Comparison of ENCODE assay signal across 23 cellular contexts in the genomic region with DNA sequence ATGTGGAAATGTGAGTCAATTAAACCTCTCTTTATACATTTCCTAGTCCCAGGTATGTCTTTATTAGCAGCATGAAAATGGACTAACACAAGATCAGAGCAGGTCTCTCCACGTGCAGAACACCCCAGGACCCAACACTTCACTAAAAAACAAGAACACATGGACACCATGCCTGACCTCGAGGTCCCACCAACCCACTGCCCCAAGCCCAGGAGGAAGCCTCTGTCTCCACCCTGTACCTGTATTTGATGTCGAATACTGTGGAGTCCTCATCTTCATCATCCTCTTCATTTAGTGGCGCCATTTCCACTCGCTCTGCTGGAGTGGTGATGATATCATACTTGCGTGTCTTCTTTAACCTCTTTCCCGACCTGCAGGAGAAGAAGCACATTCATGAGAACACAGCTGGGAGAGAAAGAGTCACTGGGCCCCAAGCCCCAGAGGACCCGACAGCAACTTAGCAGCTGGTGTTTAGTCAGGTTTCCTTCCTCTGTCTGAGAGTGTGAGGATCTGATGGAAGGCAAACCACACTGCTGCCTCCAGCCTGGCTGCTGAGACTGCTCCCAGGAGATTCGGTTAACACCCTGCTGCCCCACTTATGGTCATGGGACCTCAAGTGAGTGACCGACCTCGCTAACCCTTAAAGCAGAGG. TPM values are rescaled to one million over a fixed set of nuclear protein-coding genes. Genes with fewer than 3 reads are reported as not detected.
A peak's percentile ranks its signal among the peaks of the same experiment; 100 is the strongest.
DNase-seq lines count a peak whose midpoint lies in the region; ATAC-seq, FAIRE-seq and TF ChIP-seq lines count a peak whose summit lies in the region.
"Had no signal": no experiment of that assay in that cellular context is flagged by ENCODE, and none has a peak within 500 bp of the region (broad histone marks: within the 10 kb centered on the region; RNA-seq: fewer than 3 reads in every experiment).

No MANE protein-coding gene starts in this region.

- H3K27ac ChIP-seq in IMR-90 (ENCODE audit: insufficient read depth, low read length) (no peak overlapping the region), SJCRH30 (no peak overlapping the region), spleen (no peak overlapping the region)
- H3K27ac ChIP-seq: cardiac muscle cell, epithelial cell of prostate, foreskin keratinocyte, ovary, upper lobe of left lung had no signal

- TF ChIP-seq POLR2A in IMR-90 (IDR thresholded peaks at IDR 0.05; ENCODE audit: low read depth, low read length) (no peak), spleen (IDR thresholded peaks at IDR 0.05) (no peak)

- dilution Hi-C loops in IMR-90 (cut with HindIII; ENCODE audit: low sequenced_read_pairs, unreplicated experiment): no loop called here

- H4K91ac ChIP-seq in IMR-90 (ENCODE audit: insufficient read depth, low read depth, low read length): no peak overlapping the region

- CTCF ChIA-PET in IMR-90 (lab: Yijun Ruan, JAX): no interaction called here

- DNase-seq in cardiac septum (ENCODE audit: low spot score): peak; percentile 35
- no peak for DNase-seq in Right ventricle myocardium inferior (ENCODE audit: missing footprints)
- no peak for DNase-seq in IMR-90
- peak; percentile 72 to 85 for DNase-seq in SJCRH30
- peak; percentile 25 for DNase-seq in spleen
- no peak for DNase-seq in HFFc6
- no peak for DNase-seq in iPS-NIHi11 (ENCODE audit: low spot score)
- no peak for DNase-seq in HTR-8/SVneo (ENCODE audit: insufficient read length, low spot score)
- DNase-seq: activated CD4-positive, alpha-beta T cell treated with anti-CD3 and anti-CD28 coated beads, Interleukin-2, amount 50 U/mL, for 4 hours; amniotic stem cell; foreskin keratinocyte; hypothalamus; kidney; NCI-H1694 treated with DMSO at 0.1 percent for 48 hours; NCI-H510A treated with DMSO at 0.1 percent for 48 hours; ovary; upper lobe of left lung had no signal

- H2AK9ac ChIP-seq in IMR-90 (replicated peaks; ENCODE audit: low read depth, low read length, poor library complexity): peak overlapping the region; percentile 82

- H3K36me3 ChIP-seq in IMR-90 (ENCODE audit: control insufficient read depth, insufficient read depth, low read length) (no peaks in the 10 kb centered on the region), SJCRH30 (no peaks in the 10 kb centered on the region), spleen (peaks cover 0 to 9% (median 0%) of the 10 kb centered on the region in 6 donors)
- H3K36me3 ChIP-seq: ovary had no signal

- H3K27me3 Mint-ChIP-seq in HFFc6 (ENCODE audit: insufficient read depth): peaks cover 3% of the 10 kb centered on the region; the same call in 1 of the 2 replicates

- TF ChIP-seq CTCF in IMR-90 (conservative IDR thresholded peaks at IDR 0.05; ENCODE audit: low read depth, low read length) (no peak), spleen (IDR thresholded peaks at IDR 0.05 in 8 of 11, conservative IDR thresholded peaks at IDR 0.05 in 3 of 11) (no peak), HFFc6 (IDR thresholded peaks at IDR 0.05) (no peak)

- no peak overlapping the region for H3K4me2 ChIP-seq in IMR-90 (ENCODE audit: low read depth, low read length)

- WGBS in IMR-90 (ENCODE audit: extremely low coverage in 2 of 2, insufficient read length in 1 of 2), 2 experiments: no CpG with 5 or more reads among the region's 11 CpGs
- 64 to 78% (median 72%) methylated on average over 11 of the region's 11 CpGs for WGBS in spleen, 5 donors

- H3K27ac Mint-ChIP-seq in HFFc6: no peak overlapping the region
- H3K27ac Mint-ChIP-seq: activated T-cell treated with anti-CD3 and anti-CD28 coated beads, Interleukin-2, amount 50 U/mL, for 72 hours had no signal

- H3K4me1 ChIP-seq in IMR-90 (ENCODE audit: control insufficient read depth, insufficient read depth, low read length) (no peaks in the 10 kb centered on the region), SJCRH30 (peaks cover 13% of the 10 kb centered on the region), spleen (peaks cover 0 to 2% (median 0%) of the 10 kb centered on the region in 6 donors)
- H3K4me1 ChIP-seq: foreskin keratinocyte had no signal

- POLR2A ChIA-PET in IMR-90 (lab: Charles Lee; ENCODE audit: unreplicated experiment): no interaction called here

- no peak overlapping the region for H2AK5ac ChIP-seq in IMR-90 (ENCODE audit: low read depth, low read length)

- H3K79me1 ChIP-seq in IMR-90 (ENCODE audit: low read depth in 1 of 2, low read length in 2 of 2): no peaks in the 10 kb centered on the region

- H3K9me3 ChIP-seq in IMR-90 (ENCODE audit: control insufficient read depth, insufficient read depth, low read length): no peaks in the 10 kb centered on the region
- H3K9me3 ChIP-seq in SJCRH30 (replicated peaks): no peaks in the 10 kb centered on the region
- no peaks in the 10 kb centered on the region for H3K9me3 ChIP-seq in spleen
- H3K9me3 ChIP-seq: ovary, upper lobe of left lung had no signal

- FAIRE-seq in HTR-8/SVneo (lab: Jason Lieb, UNC): no peak
- FAIRE-seq: H1 had no signal

- H2BK15ac ChIP-seq in IMR-90 (ENCODE audit: low read depth, low read length): no peak overlapping the region

- H3K9ac ChIP-seq in IMR-90 (ENCODE audit: low read depth, low read length): no peak overlapping the region

- H4K8ac ChIP-seq in IMR-90 (ENCODE audit: low read depth in 2 of 2, low read length in 2 of 2): no peak overlapping the region

- in situ Hi-C loops in IMR-90 (cut with MboI; ENCODE audit: low sequenced_read_pairs): no loop called here

- no peak overlapping the region for H3K4me3 ChIP-seq in IMR-90 (ENCODE audit: insufficient read depth, low read depth, low read length)
- no peak overlapping the region for H3K4me3 ChIP-seq in SJCRH30
- H3K4me3 ChIP-seq in spleen: no peak overlapping the region
- H3K4me3 ChIP-seq: cardiac muscle cell, lung, ovary, upper lobe of left lung had no signal

- no peak overlapping the region for H3K56ac ChIP-seq in IMR-90 (ENCODE audit: extremely low read depth, insufficient read depth, low read length)

- H3K9me3 Mint-ChIP-seq in HFFc6: peaks cover 9% of the 10 kb centered on the region
- H3K9me3 Mint-ChIP-seq: activated T-cell treated with anti-CD3 and anti-CD28 coated beads, Interleukin-2, amount 50 U/mL, for 72 hours had no signal

- H3K27me3 ChIP-seq in IMR-90 (ENCODE audit: control insufficient read depth, insufficient read depth, low read length): no peaks in the 10 kb centered on the region; the same call in 1 of the 2 replicates
- no peaks in the 10 kb centered on the region for H3K27me3 ChIP-seq in SJCRH30
- H3K27me3 ChIP-seq in spleen (replicated peaks in 1 of 7): peaks cover 0 to 6% (median 0%) of the 10 kb centered on the region in 7 donors
- H3K27me3 ChIP-seq: cardiac muscle cell, foreskin keratinocyte, ovary, upper lobe of left lung had no signal

- H4K5ac ChIP-seq in IMR-90 (ENCODE audit: low read depth, low read length): no peak overlapping the region

- H3K4ac ChIP-seq in IMR-90 (ENCODE audit: low read depth, low read length): no peak overlapping the region

- intact Hi-C loops in cardiac septum (cut with DNase I): no loop called here
- intact Hi-C loops in Right ventricle myocardium inferior (cut with DNase I): no loop called here
- intact Hi-C loops in IMR-90 (cut with micrococcal nuclease): no loop called here
- intact Hi-C loops in spleen (cut with DNase I; ENCODE audit: low total_unique reads): no loop called here

- no peaks in the 10 kb centered on the region for H4K20me1 ChIP-seq in IMR-90 (ENCODE audit: insufficient read depth, low read length)

- no peak for TF ChIP-seq RAD21 in IMR-90 (IDR thresholded peaks at IDR 0.05; ENCODE audit: low read length)

- no TSS peak for BruUV-seq in IMR-90 (replicated peaks; lab: Mats Ljungman, UMichigan)

- no peaks in the 10 kb centered on the region for H3K9me1 ChIP-seq in IMR-90 (ENCODE audit: insufficient read depth, low read length)

- no peak overlapping the region for H3K23ac ChIP-seq in IMR-90 (ENCODE audit: low read depth, low read length)

- no peak overlapping the region for H2AFZ ChIP-seq in IMR-90 (replicated peaks; ENCODE audit: low read length, poor library complexity)

- H3K14ac ChIP-seq in IMR-90 (replicated peaks; ENCODE audit: low read depth, low read length): no peak overlapping the region

- no peak overlapping the region for H3K4me3 Mint-ChIP-seq in HFFc6
- H3K4me3 Mint-ChIP-seq: activated T-cell treated with anti-CD3 and anti-CD28 coated beads, Interleukin-2, amount 50 U/mL, for 72 hours had no signal

- H2BK120ac ChIP-seq in IMR-90 (ENCODE audit: low read depth, low read length): no peak overlapping the region

- H3K36me3 Mint-ChIP-seq in HFFc6 (ENCODE audit: low read depth): no peaks in the 10 kb centered on the region

- no peak overlapping the region for H3K18ac ChIP-seq in IMR-90 (ENCODE audit: low read depth, low read length)

- H3K4me1 Mint-ChIP-seq in HFFc6 (ENCODE audit: low read depth): peaks cover 15% of the 10 kb centered on the region

- no peak for ATAC-seq in Right ventricle myocardium inferior
- no peak for ATAC-seq in IMR-90 (ENCODE audit: low read depth)
- ATAC-seq: sciatic nerve had no signal

- H2BK20ac ChIP-seq in IMR-90 (ENCODE audit: low read depth, low read length): no peak overlapping the region

- H2BK5ac ChIP-seq in IMR-90 (ENCODE audit: low read depth, low read length, poor library complexity, severe bottlenecking): no peak overlapping the region

TF ChIP-seq in IMR-90, 13 proteins besides CTCF, POLR2A, EP300 and RAD21 (continues in another document):
- TF ChIP-seq FOS (IDR thresholded peaks at IDR 0.05; ENCODE audit: low read depth, low read length): no peak
- no peak for TF ChIP-seq BHLHE40 (IDR thresholded peaks at IDR 0.05; ENCODE audit: low read depth, low read length)
- no peak for TF ChIP-seq SMC3 (IDR thresholded peaks at IDR 0.05; ENCODE audit: low read depth, low read length)
- no peak for TF ChIP-seq CEBPB (IDR thresholded peaks at IDR 0.05; ENCODE audit: low read depth, low read length)
- TF ChIP-seq MAFK (IDR thresholded peaks at IDR 0.05; ENCODE audit: low read depth, low read length): no peak
- TF ChIP-seq CHD1 (IDR thresholded peaks at IDR 0.05; ENCODE audit: low read depth, low read length): no peak
- no peak for TF ChIP-seq MAZ (IDR thresholded peaks at IDR 0.05; ENCODE audit: borderline replicate concordance, low read depth, low read length)

RNA-seq across cellular contexts. Expression of gene FAM174B, which starts 25.5 kb away (rescaled TPM):
- total RNA-seq in cardiac septum (6.5 TPM), Right ventricle myocardium inferior (13.0 TPM), IMR-90 (2012; rRNA removed) (0.18 and 0.56 TPM in 2 replicates), spleen (10 to 100 TPM in 4 of 7 donors, 1 to 10 TPM in 3; 7.4 to 17.9 (median 11.2) TPM)
- polyA plus RNA-seq in IMR-90 (2012; rRNA removed) (0.56 and 0.99 TPM in 2 replicates), spleen (1 to 10 TPM; 2.1 to 4.8 (median 3.9) TPM)
- polyA plus RNA-seq in IMR-90 (2012; cell fraction: cytosol; rRNA removed): 0.04 and 0.45 TPM in 2 replicates
- polyA plus RNA-seq in IMR-90 (2012; cell fraction: nucleus; rRNA removed; ENCODE audit: low replicate concordance): 0.13 and 1.2 TPM in 2 replicates
- total RNA-seq in SJCRH30 (2014; rRNA removed; shearing (Covaris generic)): 8.3 and 10.9 TPM in 2 replicates
- 1 to 10 TPM; 1.2 to 7.0 (median 2.3) TPM for total RNA-seq in HFFc6 (2021; fragmentation: NEBNext Ultra II Directional; extraction: Animal tissue kit (Norgen Biotek cat#: 25700))

Comparison
In these comparisons a context has a peak if more than half of its experiments do, and no peak if none do; other contexts are left out.
1. DNase-seq: peak in cardiac septum (single experiment), SJCRH30 (2 of 2) and spleen (single experiment); none in Right ventricle myocardium inferior (single experiment), IMR-90 (single experiment), HFFc6 (single experiment), iPS-NIHi11 (single experiment) and HTR-8/SVneo (single experiment).